In the genomic region with DNA sequence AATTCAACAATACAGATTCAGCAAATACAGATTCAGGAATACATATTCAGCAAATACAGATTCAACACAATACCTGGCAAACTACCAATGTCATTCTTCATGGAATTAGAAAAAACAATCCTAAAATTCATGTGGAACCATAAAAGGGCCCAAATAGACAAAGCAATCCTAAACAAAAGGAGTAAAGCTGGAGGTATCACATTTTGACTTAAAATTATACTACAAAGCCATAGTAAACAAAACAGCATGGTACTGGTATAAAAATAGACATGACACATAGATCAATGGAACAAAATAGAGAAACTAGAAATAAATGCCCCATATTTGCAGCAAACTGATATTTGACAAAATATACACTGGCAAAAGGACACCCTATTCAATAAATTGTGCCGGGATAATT, we compare ENCODE assay signal across 28 cellular contexts.
"Had no signal": no experiment of that assay in that cellular context is flagged by ENCODE, and none has a peak within 500 bp of the region (broad histone marks: within the 10 kb centered on the region; RNA-seq: fewer than 3 reads in every experiment).

No MANE protein-coding gene starts in this region.

- ATAC-seq: foreskin keratinocyte; gastroesophageal sphincter; heart left ventricle; left cardiac atrium; left lung; mucosa of descending colon; natural killer cell treated with Interleukin-12 subunit alpha and Interleukin-12 subunit beta and Interleukin-15 and Interleukin-18, amount 100 ng/mL, for 72 hours; sciatic nerve; stimulated activated memory B cell treated with anti-CD40 and anti-IgM and Interleukin-4, amounts not matched to agents 10 μg/mL and 1 μg/mL and 100 μg/mL, for 72 hours had no signal

- H3K27ac Mint-ChIP-seq: endodermal cell; mesothelial cell of epicardium; naive B cell; natural killer cell treated with Interleukin-12 subunit alpha and Interleukin-12 subunit beta and Interleukin-15 and Interleukin-18, amount 100 ng/mL, for 72 hours; stimulated activated memory B cell treated with anti-CD40 and anti-IgM and Interleukin-4, amounts not matched to agents 10 μg/mL and 1 μg/mL and 100 μg/mL, for 72 hours; stimulated activated naive CD8-positive, alpha-beta T cell treated with anti-CD3 and anti-CD28 coated beads, Interleukin-15, Interleukin-2, amounts not matched to agents 100 ng/mL and 50 ng/mL, for 24 hours had no signal

- H3K4me3 ChIP-seq: dorsolateral prefrontal cortex, esophagus muscularis mucosa, gastroesophageal sphincter, heart left ventricle, left lung, mucosa of descending colon, prostate gland, right atrium auricular region, smooth muscle cell, thoracic aorta, transverse colon, vagina had no signal

- H3K27ac ChIP-seq: dorsolateral prefrontal cortex, esophagus muscularis mucosa, foreskin keratinocyte, gastroesophageal sphincter, heart left ventricle, left lung, prostate gland, right atrium auricular region, thoracic aorta, transverse colon, vagina had no signal

- H3K27me3 ChIP-seq: dorsolateral prefrontal cortex, esophagus muscularis mucosa, foreskin keratinocyte, gastroesophageal sphincter, heart left ventricle, left lung, right atrium auricular region, transverse colon, vagina had no signal

- H3K4me3 Mint-ChIP-seq: endodermal cell; mesothelial cell of epicardium; natural killer cell treated with Interleukin-12 subunit alpha and Interleukin-12 subunit beta and Interleukin-15 and Interleukin-18, amount 100 ng/mL, for 72 hours; stimulated activated memory B cell treated with anti-CD40 and anti-IgM and Interleukin-4, amounts not matched to agents 10 μg/mL and 1 μg/mL and 100 μg/mL, for 72 hours; stimulated activated naive CD8-positive, alpha-beta T cell treated with anti-CD3 and anti-CD28 coated beads, Interleukin-15, Interleukin-2, amounts not matched to agents 100 ng/mL and 50 ng/mL, for 24 hours had no signal

- H3K27me3 Mint-ChIP-seq: naive B cell; stimulated activated memory B cell treated with anti-CD40 and anti-IgM and Interleukin-4, amounts not matched to agents 10 μg/mL and 1 μg/mL and 100 μg/mL, for 72 hours had no signal

- H3K9me3 Mint-ChIP-seq: natural killer cell treated with Interleukin-12 subunit alpha and Interleukin-12 subunit beta and Interleukin-15 and Interleukin-18, amount 100 ng/mL, for 72 hours had no signal

- H3K9me3 ChIP-seq: prostate gland, vagina had no signal

- H3K36me3 ChIP-seq: esophagus muscularis mucosa, gastroesophageal sphincter, heart left ventricle, left lung, prostate gland, right atrium auricular region, thoracic aorta, transverse colon, vagina had no signal

- DNase-seq: dorsolateral prefrontal cortex; effector CD4-positive, alpha-beta T cell; endodermal cell; foreskin keratinocyte; heart left ventricle; hippocampal formation; left cardiac atrium; left lung; mesenchymal stem cell; mucosa of descending colon; naive B cell; nucleus accumbens; stimulated activated CD4-positive, alpha-beta T cell treated with anti-CD3 and anti-CD28 coated beads, Interleukin-12 subunit alpha, Interleukin-12 subunit beta, amount 100 ng/mL, for 4 hours; stimulated activated CD4-positive, alpha-beta T cell treated with anti-CD3 and anti-CD28 coated beads, Interleukin-1b, Interleukin-23, amount 100 ng/mL, for 48 hours; stimulated activated CD4-positive, alpha-beta T cell treated with anti-CD3 and anti-CD28 coated beads, Interleukin-4, amount 100 ng/mL, for 24 hours; transverse colon had no signal

- H3K4me2 ChIP-seq: smooth muscle cell had no signal

- H3K4me1 ChIP-seq: prostate gland had no signal
